17 cellular contexts compared by ENCODE assay signal in genomic region chr9:7328453-7328852, GRCh38.
DNase-seq lines count a peak whose midpoint lies in the region; ATAC-seq, FAIRE-seq and TF ChIP-seq lines count a peak whose summit lies in the region.
"Had no signal": no experiment of that assay in that cellular context is flagged by ENCODE, and none has a peak within 500 bp of the region (broad histone marks: within the 10 kb centered on the region; RNA-seq: fewer than 3 reads in every experiment).

No MANE protein-coding gene starts in this region.

- H3K9ac ChIP-seq in HepG2 (ENCODE audit: insufficient read depth, low read depth, low read length): no peak overlapping the region

- BruUV-seq in HepG2 (replicated peaks; lab: Mats Ljungman, UMichigan): no TSS peak

- TF ChIP-seq POLR2A in HepG2 (IDR thresholded peaks at IDR 0.05; ENCODE audit: insufficient read depth in 1 of 2, low read depth in 2 of 2, low read length in 2 of 2): no peak

- H3K36me3 ChIP-seq in HepG2 (replicated peaks in 1 of 2; ENCODE audit: control insufficient read depth in 1 of 2, insufficient read depth in 2 of 2, low read length in 2 of 2) (no peaks in the 10 kb centered on the region), brain microvascular endothelial cell (replicated peaks) (no peaks in the 10 kb centered on the region)
- H3K36me3 ChIP-seq: HAP-1 had no signal

- TF ChIP-seq CTCF in HepG2 (CRISPR knock-in tag; IDR thresholded peaks at IDR 0.05) (no peak), brain microvascular endothelial cell (IDR thresholded peaks at IDR 0.05; ENCODE audit: low read depth, low read length, missing control alignments) (no peak)
- TF ChIP-seq CTCF in CD4-positive, alpha-beta T cell (IDR thresholded peaks at IDR 0.05): no peak

- POLR2A ChIA-PET in HepG2 (lab: Yijun Ruan, JAX): no interaction called here
- POLR2A ChIA-PET in CD4-positive, alpha-beta T cell (lab: Charles Lee): no interaction called here

- H2AFZ ChIP-seq in HepG2 (ENCODE audit: low read length): no peak overlapping the region

- no peaks in the 10 kb centered on the region for H3K4me1 Mint-ChIP-seq in CD4-positive, alpha-beta T cell (ENCODE audit: low read depth)
- H3K4me1 Mint-ChIP-seq: CD14-positive monocyte; CD8-positive, alpha-beta memory T cell had no signal

- H3K27ac ChIP-seq in HepG2 (ENCODE audit: extremely low read length, insufficient read depth, low read length) (no peak overlapping the region), brain microvascular endothelial cell (no peak overlapping the region)
- no peak overlapping the region for H3K27ac ChIP-seq in CD4-positive, alpha-beta T cell (ENCODE audit: low read depth, low read length)
- H3K27ac ChIP-seq: 22Rv1 had no signal

- intact Hi-C loops in HepG2 (cut with micrococcal nuclease; ENCODE audit: unreplicated experiment): no loop called here
- intact Hi-C loops in CD4-positive, alpha-beta T cell (cut with DNase I, micrococcal nuclease): no loop called here

- no peaks in the 10 kb centered on the region for H4K20me1 ChIP-seq in HepG2 (ENCODE audit: insufficient read depth, low read length)

- H3K79me2 ChIP-seq in HepG2 (ENCODE audit: insufficient read depth, low read length): no peaks in the 10 kb centered on the region

- no peaks in the 10 kb centered on the region for H3K27me3 ChIP-seq in HepG2 (ENCODE audit: control insufficient read depth in 1 of 2, insufficient read depth in 2 of 2, low read length in 2 of 2)
- H3K27me3 ChIP-seq in brain microvascular endothelial cell (replicated peaks): no peaks in the 10 kb centered on the region
- H3K27me3 ChIP-seq in CD4-positive, alpha-beta T cell (ENCODE audit: control insufficient read depth, insufficient read depth, low read length): no peaks in the 10 kb centered on the region

- no peaks in the 10 kb centered on the region for H3K36me3 Mint-ChIP-seq in CD4-positive, alpha-beta T cell (ENCODE audit: low read depth)
- H3K36me3 Mint-ChIP-seq: CD14-positive monocyte; CD8-positive, alpha-beta memory T cell had no signal

- H3K4me3 Mint-ChIP-seq in CD4-positive, alpha-beta T cell: no peak overlapping the region
- H3K4me3 Mint-ChIP-seq: CD14-positive monocyte; CD8-positive, alpha-beta memory T cell had no signal

- H3K27ac Mint-ChIP-seq in CD4-positive, alpha-beta T cell: no peak overlapping the region
- H3K27ac Mint-ChIP-seq: CD14-positive monocyte; CD8-positive, alpha-beta memory T cell had no signal

- H3K27me3 Mint-ChIP-seq in CD4-positive, alpha-beta T cell: no peaks in the 10 kb centered on the region
- H3K27me3 Mint-ChIP-seq: CD8-positive, alpha-beta memory T cell had no signal

- DNase-seq in HuH-7 (ENCODE audit: low spot score): peak; percentile 4
- DNase-seq in NCI-H2196 (lab: John Stamatoyannopoulos, UW; ENCODE audit: unreplicated experiment): peak; percentile 67
- DNase-seq in SHP77 (lab: John Stamatoyannopoulos, UW): peak; percentile 21 to 29
- peak; percentile 11 for DNase-seq in HepG2 (ENCODE audit: low spot score)
- no peak for DNase-seq in brain microvascular endothelial cell
- no peak for DNase-seq in HPDE6-E6E7 (ENCODE audit: extremely low spot score)
- no peak for DNase-seq in stimulated activated CD4-positive, alpha-beta T cell treated with anti-CD3 and anti-CD28 coated beads, Interleukin-1b, Interleukin-23, amount 100 ng/mL, for 48 hours
- no peak for DNase-seq in CD4-positive, alpha-beta T cell
- DNase-seq: Caco-2; CD8-positive, alpha-beta memory T cell; GF-D8 had no signal

- CTCF ChIA-PET in HepG2 (lab: Yijun Ruan, JAX; ENCODE audit: low intra/inter-chr PET ratio, low total read pairs): no interaction called here
- CTCF ChIA-PET in CD4-positive, alpha-beta T cell (lab: Charles Lee): no interaction called here

- H3K4me1 ChIP-seq in HepG2 (ENCODE audit: insufficient read depth, low read length): no peaks in the 10 kb centered on the region
- H3K4me1 ChIP-seq: Caco-2, HAP-1 had no signal

- no peak for ATAC-seq in HepG2
- no peak for ATAC-seq in CD4-positive, alpha-beta T cell (ENCODE audit: poor library complexity)

- no peaks in the 10 kb centered on the region for H3K9me3 ChIP-seq in HepG2 (ENCODE audit: low read length)
- no peaks in the 10 kb centered on the region for H3K9me3 ChIP-seq in CD4-positive, alpha-beta T cell (ENCODE audit: control insufficient read depth, low read length)
- H3K9me3 ChIP-seq: Caco-2, HAP-1 had no signal

- in situ Hi-C loops in HepG2 (cut with HindIII; ENCODE audit: extremely low pct_ligation_motif_present, low pct_unique_long_range_greater_than_20kb): no loop called here
- in situ Hi-C loops in brain microvascular endothelial cell (cut with HindIII; ENCODE audit: low pct_ligation_motif_present, low sequenced_read_pairs): no loop called here

- no peak for FAIRE-seq in HepG2 (lab: Jason Lieb, UNC)
- FAIRE-seq: GM19239, H1, HTR-8/SVneo had no signal

- H3K4me2 ChIP-seq in HepG2 (ENCODE audit: low read depth, low read length): no peak overlapping the region

- no peaks in the 10 kb centered on the region for H3K9me3 Mint-ChIP-seq in CD4-positive, alpha-beta T cell
- H3K9me3 Mint-ChIP-seq: CD8-positive, alpha-beta memory T cell had no signal

- H3K4me3 ChIP-seq in HepG2 (replicated peaks in 1 of 3; ENCODE audit: insufficient read depth in 1 of 3, low read depth in 2 of 3, low read length in 3 of 3): no peak overlapping the region
- no peak overlapping the region for H3K4me3 ChIP-seq in brain microvascular endothelial cell (ENCODE audit: low read depth, low read length)
- H3K4me3 ChIP-seq: HAP-1 had no signal

- TF ChIP-seq RAD21 in HepG2 (CRISPR knock-in tag; IDR thresholded peaks at IDR 0.05): no peak

- TF ChIP-seq EP300 in HepG2 (IDR thresholded peaks at IDR 0.05; ENCODE audit: low read depth in 2 of 2, low read length in 2 of 2) (no peak), HepG2 (CRISPR knock-in tag; IDR thresholded peaks at IDR 0.05; ENCODE audit: borderline replicate concordance) (no peak)

TF ChIP-seq in HepG2, 621 proteins besides CTCF, POLR2A, EP300 and RAD21:
- TF ChIP-seq AGO2 (optimal IDR thresholded peaks at IDR 0.05; ENCODE audit: low read depth, low read length): no peak
- TF ChIP-seq RXRA (CRISPR knock-in tag; IDR thresholded peaks at IDR 0.05): no peak
- TF ChIP-seq BRCA1 (CRISPR knock-in tag; IDR thresholded peaks at IDR 0.05): no peak
- TF ChIP-seq ZFP41 (CRISPR knock-in tag; IDR thresholded peaks at IDR 0.05; ENCODE audit: borderline replicate concordance): no peak
- TF ChIP-seq ZNF431 (CRISPR knock-in tag; IDR thresholded peaks at IDR 0.05; ENCODE audit: borderline replicate concordance, low read depth): no peak
- no peak for TF ChIP-seq ZHX1 (CRISPR knock-in tag; IDR thresholded peaks at IDR 0.05; ENCODE audit: low read depth)
- no peak for TF ChIP-seq TBP (CRISPR knock-in tag; IDR thresholded peaks at IDR 0.05)
- TF ChIP-seq HDAC1 (CRISPR knock-in tag; IDR thresholded peaks at IDR 0.05): no peak
- TF ChIP-seq RBFOX2 (IDR thresholded peaks at IDR 0.05; ENCODE audit: low read depth, low read length): no peak
- no peak for TF ChIP-seq GATAD2A (CRISPR knock-in tag; IDR thresholded peaks at IDR 0.05)
- TF ChIP-seq ZNF207 (IDR thresholded peaks at IDR 0.05; ENCODE audit: borderline replicate concordance): no peak
- no peak for TF ChIP-seq SOX5 (CRISPR knock-in tag; IDR thresholded peaks at IDR 0.05; ENCODE audit: borderline replicate concordance)
- TF ChIP-seq ZNF746 (CRISPR knock-in tag; IDR thresholded peaks at IDR 0.05): no peak
- no peak for TF ChIP-seq PHF21A (CRISPR knock-in tag; IDR thresholded peaks at IDR 0.05)
- no peak for TF ChIP-seq E2F1 (CRISPR knock-in tag; IDR thresholded peaks at IDR 0.05)
- TF ChIP-seq ZNF773 (CRISPR knock-in tag; IDR thresholded peaks at IDR 0.05; ENCODE audit: borderline replicate concordance): no peak

Comparison
In these comparisons a context has a peak if more than half of its experiments do, and no peak if none do; other contexts are left out.
1. DNase-seq: peak in HuH-7 (single experiment), NCI-H2196 (single experiment), SHP77 (2 of 2) and HepG2 (single experiment); none in brain microvascular endothelial cell (single experiment), HPDE6-E6E7 (single experiment), stimulated activated CD4-positive, alpha-beta T cell treated with anti-CD3 and anti-CD28 coated beads, Interleukin-1b, Interleukin-23, amount 100 ng/mL, for 48 hours (single experiment) and CD4-positive, alpha-beta T cell (0 of 10).